Comparison of ENCODE assay signal across 1 cellular context in the genomic region with DNA sequence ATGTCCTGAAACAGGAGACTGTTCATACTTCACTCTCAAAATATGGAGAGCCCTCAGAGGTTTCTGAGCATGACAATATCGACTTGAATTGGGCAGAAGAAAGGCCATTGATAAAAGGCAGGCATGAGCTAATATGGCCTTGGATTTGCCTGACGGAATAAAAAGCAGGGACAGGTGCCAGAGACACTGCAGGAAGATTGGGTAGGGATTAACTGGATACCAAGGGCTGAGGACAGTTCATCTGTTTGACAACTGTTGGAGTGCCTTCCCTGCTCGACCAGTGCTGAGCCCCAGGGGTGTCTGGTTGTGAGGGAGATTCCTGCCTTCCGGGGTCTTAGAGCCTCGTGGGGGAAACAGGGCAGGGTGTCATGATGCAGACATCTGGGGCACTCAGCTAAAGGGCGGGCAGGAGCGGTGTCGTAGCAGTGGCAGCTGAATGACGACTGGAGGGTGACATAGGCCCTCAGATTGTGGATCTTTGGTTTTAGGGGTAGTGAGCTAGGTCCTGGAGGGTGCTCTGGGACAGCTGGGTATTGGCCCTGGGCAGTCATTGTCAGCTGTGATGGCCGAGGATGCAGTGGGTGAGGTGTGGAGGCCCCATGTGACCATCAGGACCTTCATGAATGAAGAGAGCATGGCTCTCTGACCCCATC.
A peak's percentile ranks its signal among the peaks of the same experiment; 100 is the strongest.
TF ChIP-seq lines count a peak whose summit lies in the region.

No MANE protein-coding gene starts in this region.

TF ChIP-seq in HepG2, 621 proteins besides CTCF, POLR2A, EP300 and RAD21:
- peak; percentile 46 for TF ChIP-seq RBM22 (optimal IDR thresholded peaks at IDR 0.05; ENCODE audit: low read length)
- TF ChIP-seq ZNF260 (CRISPR knock-in tag; IDR thresholded peaks at IDR 0.05; ENCODE audit: borderline replicate concordance, low read depth) = no peak
